Comparison of ENCODE assay signal across 1 cellular context in the genomic region with DNA sequence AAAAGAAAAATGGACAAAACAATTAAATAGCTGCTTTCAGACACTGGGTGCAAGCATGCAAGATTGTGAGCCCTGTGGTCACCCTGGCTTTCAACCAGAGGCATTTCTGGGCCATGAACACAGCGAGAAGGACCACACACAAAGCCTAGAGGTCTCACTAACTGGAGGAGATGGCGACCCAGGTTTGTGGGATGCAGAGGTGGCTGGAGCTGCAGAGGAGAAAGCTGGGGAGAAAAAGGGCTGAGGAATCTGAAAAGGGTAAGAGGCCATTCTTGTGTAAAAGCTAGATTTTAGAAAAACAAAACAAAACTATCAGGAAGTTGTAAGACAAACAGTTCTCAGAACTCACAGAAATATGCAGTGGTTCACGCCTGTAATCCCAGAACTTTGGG.
A peak's percentile ranks its signal among the peaks of the same experiment; 100 is the strongest.
TF ChIP-seq lines count a peak whose summit lies in the region.

No MANE protein-coding gene starts in this region.

TF ChIP-seq in K562, 482 proteins besides CTCF, POLR2A, EP300 and RAD21 (continued from another document):
- TF ChIP-seq BRCA1 (IDR thresholded peaks at IDR 0.05) (no peak), BRCA1 (CRISPR knock-in tag; IDR thresholded peaks at IDR 0.05) (no peak), SIX5 (IDR thresholded peaks at IDR 0.05; ENCODE audit: borderline replicate concordance in 1 of 2, insufficient read depth in 1 of 2, low read depth in 1 of 2, low read length in 2 of 2) (no peak), PHTF2 (CRISPR knock-in tag; IDR thresholded peaks at IDR 0.05) (no peak), SUPT5H (IDR thresholded peaks at IDR 0.05) (0 out of 2 replicates have a peak, but pooled peaks have one; percentile 25), KLF16 (IDR thresholded peaks at IDR 0.05) (no peak), MTA2 (IDR thresholded peaks at IDR 0.05; ENCODE audit: low read depth) (no peak), EGR1 (conservative IDR thresholded peaks at IDR 0.05) (no peak), SAFB (IDR thresholded peaks at IDR 0.05; ENCODE audit: borderline replicate concordance, low read depth, low read length) (no peak), ZNF175 (CRISPR knock-in tag; IDR thresholded peaks at IDR 0.05; ENCODE audit: low read depth) (peak; percentile 17; the same call in 1 of the 2 replicates), ZNF184 (CRISPR knock-in tag; IDR thresholded peaks at IDR 0.05) (no peak), RBFOX2 (IDR thresholded peaks at IDR 0.05; ENCODE audit: low read depth, low read length) (no peak), ZNF696 (CRISPR knock-in tag; conservative IDR thresholded peaks at IDR 0.05) (no peak)
- TF ChIP-seq, protein P1, sequence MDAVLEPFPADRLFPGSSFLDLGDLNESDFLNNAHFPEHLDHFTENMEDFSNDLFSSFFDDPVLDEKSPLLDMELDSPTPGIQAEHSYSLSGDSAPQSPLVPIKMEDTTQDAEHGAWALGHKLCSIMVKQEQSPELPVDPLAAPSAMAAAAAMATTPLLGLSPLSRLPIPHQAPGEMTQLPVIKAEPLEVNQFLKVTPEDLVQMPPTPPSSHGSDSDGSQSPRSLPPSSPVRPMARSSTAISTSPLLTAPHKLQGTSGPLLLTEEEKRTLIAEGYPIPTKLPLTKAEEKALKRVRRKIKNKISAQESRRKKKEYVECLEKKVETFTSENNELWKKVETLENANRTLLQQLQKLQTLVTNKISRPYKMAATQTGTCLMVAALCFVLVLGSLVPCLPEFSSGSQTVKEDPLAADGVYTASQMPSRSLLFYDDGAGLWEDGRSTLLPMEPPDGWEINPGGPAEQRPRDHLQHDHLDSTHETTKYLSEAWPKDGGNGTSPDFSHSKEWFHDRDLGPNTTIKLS (IDR thresholded peaks at IDR 0.05; ENCODE audit: borderline replicate concordance, low read depth) = no peak
- TF ChIP-seq, protein P2, sequence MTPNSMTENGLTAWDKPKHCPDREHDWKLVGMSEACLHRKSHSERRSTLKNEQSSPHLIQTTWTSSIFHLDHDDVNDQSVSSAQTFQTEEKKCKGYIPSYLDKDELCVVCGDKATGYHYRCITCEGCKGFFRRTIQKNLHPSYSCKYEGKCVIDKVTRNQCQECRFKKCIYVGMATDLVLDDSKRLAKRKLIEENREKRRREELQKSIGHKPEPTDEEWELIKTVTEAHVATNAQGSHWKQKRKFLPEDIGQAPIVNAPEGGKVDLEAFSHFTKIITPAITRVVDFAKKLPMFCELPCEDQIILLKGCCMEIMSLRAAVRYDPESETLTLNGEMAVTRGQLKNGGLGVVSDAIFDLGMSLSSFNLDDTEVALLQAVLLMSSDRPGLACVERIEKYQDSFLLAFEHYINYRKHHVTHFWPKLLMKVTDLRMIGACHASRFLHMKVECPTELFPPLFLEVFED (CRISPR knock-in tag; conservative IDR thresholded peaks at IDR 0.05) = no peak
